23 cellular contexts compared by ENCODE assay signal in genomic region chr11:77806415-77806814, GRCh38. TPM values are rescaled to one million over a fixed set of nuclear protein-coding genes. Genes with fewer than 3 reads are reported as not detected.
A peak's percentile ranks its signal among the peaks of the same experiment; 100 is the strongest.
DNase-seq lines count a peak whose midpoint lies in the region; ATAC-seq and TF ChIP-seq lines count a peak whose summit lies in the region.
"Had no signal": no experiment of that assay in that cellular context is flagged by ENCODE, and none has a peak within 500 bp of the region (broad histone marks: within the 10 kb centered on the region; RNA-seq: fewer than 3 reads in every experiment).

No MANE protein-coding gene starts in this region.

- no peak overlapping the region for H3K27ac ChIP-seq in endodermal cell (ENCODE audit: low read depth, low read length)
- H3K27ac ChIP-seq: BLaER1, GM23248, HL-60, RWPE1 had no signal

- no peaks in the 10 kb centered on the region for H3K27me3 Mint-ChIP-seq in stimulated activated naive CD8-positive, alpha-beta T cell treated with anti-CD3 and anti-CD28 coated beads, Interleukin-15, Interleukin-2, amounts not matched to agents 100 ng/mL and 50 ng/mL, for 24 hours
- H3K27me3 Mint-ChIP-seq in T-cell (no peaks in the 10 kb centered on the region), endodermal cell (ENCODE audit: insufficient read depth) (no peaks in the 10 kb centered on the region), glutamatergic neuron (ENCODE audit: unreplicated experiment) (no peaks in the 10 kb centered on the region)
- H3K27me3 Mint-ChIP-seq: CD8-positive, alpha-beta memory T cell had no signal

- peaks cover 55% of the 10 kb centered on the region for H3K4me1 Mint-ChIP-seq in stimulated activated naive CD8-positive, alpha-beta T cell treated with anti-CD3 and anti-CD28 coated beads, Interleukin-15, Interleukin-2, amounts not matched to agents 100 ng/mL and 50 ng/mL, for 24 hours (ENCODE audit: low read depth)
- H3K4me1 Mint-ChIP-seq in T-cell (peaks cover 62 to 74% (median 69%) of the 10 kb centered on the region in 3 donors), endodermal cell (peaks cover 3% of the 10 kb centered on the region), glutamatergic neuron (ENCODE audit: low read depth, unreplicated experiment) (peaks cover 7% of the 10 kb centered on the region)

- peaks cover 18% of the 10 kb centered on the region for H3K36me3 ChIP-seq in endodermal cell (ENCODE audit: control insufficient read depth, insufficient read depth, low read length)

- H3K4me1 ChIP-seq in endodermal cell (ENCODE audit: control insufficient read depth, insufficient read depth, low read length) = no peaks in the 10 kb centered on the region
- H3K4me1 ChIP-seq: BLaER1 had no signal

- H3K9me3 Mint-ChIP-seq in stimulated activated naive CD8-positive, alpha-beta T cell treated with anti-CD3 and anti-CD28 coated beads, Interleukin-15, Interleukin-2, amounts not matched to agents 100 ng/mL and 50 ng/mL, for 24 hours = no peaks in the 10 kb centered on the region
- H3K9me3 Mint-ChIP-seq in T-cell = no peaks in the 10 kb centered on the region
- H3K9me3 Mint-ChIP-seq in endodermal cell = no peaks in the 10 kb centered on the region
- H3K9me3 Mint-ChIP-seq in glutamatergic neuron (ENCODE audit: unreplicated experiment) = no peaks in the 10 kb centered on the region
- H3K9me3 Mint-ChIP-seq: CD8-positive, alpha-beta memory T cell had no signal

- no peaks in the 10 kb centered on the region for H3K27me3 ChIP-seq in endodermal cell (ENCODE audit: control insufficient read depth, insufficient read depth, low read length, poor library complexity, severe bottlenecking)
- H3K27me3 ChIP-seq: BLaER1 had no signal

- no peak overlapping the region for H3K4me3 ChIP-seq in endodermal cell (ENCODE audit: low read length)
- H3K4me3 ChIP-seq: BLaER1, GM23248, HAP-1 had no signal

- CTCF ChIA-PET in T-cell (lab: Charles Lee) = interaction anchor here (0.7 to 1.0 kb wide), 2 partner anchors 23 to 181 kb away, joined by 3 read pairs; no protein-coding TSS in a partner anchor

- TF ChIP-seq CTCF in endodermal cell (conservative IDR thresholded peaks at IDR 0.05) (no peak), glutamatergic neuron (IDR thresholded peaks at IDR 0.05; ENCODE audit: partially characterized antibody, unreplicated experiment) (no peak)

- DNase-seq in stimulated activated naive CD8-positive, alpha-beta T cell treated with anti-CD3 and anti-CD28 coated beads, Interleukin-15, Interleukin-2, amounts not matched to agents 100 U/mL and 50 U/mL, for 24 hours = no peak
- DNase-seq in T-cell (no peak), endodermal cell (no peak), OCI-M1 (lab: John Stamatoyannopoulos, UW) (no peak), glutamatergic neuron (no peak)
- no peak for DNase-seq in stimulated activated CD4-positive, alpha-beta T cell treated with anti-CD3 and anti-CD28 coated beads, Interleukin-12 subunit alpha, Interleukin-12 subunit beta, amount 100 ng/mL, for 4 hours
- DNase-seq: CD8-positive, alpha-beta memory T cell; DMS53; GDM1; GM23248; KG1; NCI-H1092 treated with DMSO at 0.1 percent for 48 hours; NCI-H1436 treated with DMSO at 0.1 percent for 48 hours; NCI-H1930; NCI-H2227 treated with DMSO at 0.1 percent for 48 hours; NCI-H510A treated with DMSO at 0.1 percent for 48 hours; NCI-H748 treated with DMSO at 0.1 percent for 48 hours; SIG-M5 had no signal

- no peak overlapping the region for H3K4me3 Mint-ChIP-seq in stimulated activated naive CD8-positive, alpha-beta T cell treated with anti-CD3 and anti-CD28 coated beads, Interleukin-15, Interleukin-2, amounts not matched to agents 100 ng/mL and 50 ng/mL, for 24 hours
- H3K4me3 Mint-ChIP-seq in T-cell (no peak overlapping the region), endodermal cell (no peak overlapping the region), glutamatergic neuron (ENCODE audit: unreplicated experiment) (no peak overlapping the region)

- H3K27ac Mint-ChIP-seq in stimulated activated naive CD8-positive, alpha-beta T cell treated with anti-CD3 and anti-CD28 coated beads, Interleukin-15, Interleukin-2, amounts not matched to agents 100 ng/mL and 50 ng/mL, for 24 hours = peak overlapping the region; percentile 70
- peak overlapping the region; percentile 18 to 63 for H3K27ac Mint-ChIP-seq in T-cell
- H3K27ac Mint-ChIP-seq in endodermal cell = peak overlapping the region; percentile 46
- no peak overlapping the region for H3K27ac Mint-ChIP-seq in glutamatergic neuron (ENCODE audit: unreplicated experiment)

- H3K9ac ChIP-seq in endodermal cell (ENCODE audit: extremely low read depth, low read length, poor library complexity, severe bottlenecking) = no peak overlapping the region
- H3K9ac ChIP-seq: BLaER1, GM23248 had no signal

- ATAC-seq in stimulated activated naive CD8-positive, alpha-beta T cell treated with anti-CD3 and anti-CD28 coated beads, Interleukin-15, Interleukin-2, amounts not matched to agents 100 U/mL and 50 U/mL, for 24 hours = no peak
- no peak for ATAC-seq in T-cell (replicated peaks in 1 of 4)

- no peaks in the 10 kb centered on the region for H3K9me3 ChIP-seq in endodermal cell (ENCODE audit: control insufficient read depth, low read length)
- H3K9me3 ChIP-seq: HAP-1 had no signal

- H3K36me3 Mint-ChIP-seq in stimulated activated naive CD8-positive, alpha-beta T cell treated with anti-CD3 and anti-CD28 coated beads, Interleukin-15, Interleukin-2, amounts not matched to agents 100 ng/mL and 50 ng/mL, for 24 hours (ENCODE audit: low read depth) = peaks cover 17% of the 10 kb centered on the region
- H3K36me3 Mint-ChIP-seq in T-cell (peaks cover 29% of the 10 kb centered on the region), endodermal cell (ENCODE audit: low read depth) (peaks cover 20% of the 10 kb centered on the region), glutamatergic neuron (ENCODE audit: unreplicated experiment) (no peaks in the 10 kb centered on the region)

- POLR2A ChIA-PET in T-cell (lab: Charles Lee) = interaction anchor here in 1 of 2 donors (0.7 kb wide), 2 partner anchors 33 to 744 kb away, joined by 4 to 5 read pairs; no protein-coding TSS in a partner anchor

RNA-seq across cellular contexts. Expression of gene RSF1, which starts 14.1 kb away (rescaled TPM):
- total RNA-seq in T-cell (10 to 100 TPM; 81.5 to 96.8 (median 91.2) TPM), endodermal cell (10 to 100 TPM; 69.3 to 71.0 TPM), glutamatergic neuron (ENCODE audit: unreplicated experiment) (97.6 TPM)
- 63.2 TPM for polyA plus RNA-seq in endodermal cell (2013, experiment 1 of 2)
- 57.3 TPM for polyA plus RNA-seq in endodermal cell (2013, experiment 2 of 2)

RNA-seq across cellular contexts. Expression of gene AAMDC, which starts 14.5 kb away (rescaled TPM):
- total RNA-seq in T-cell (10 to 100 TPM in 2 of 5 donors, 1 to 10 TPM in 3; 4.0 to 11.1 (median 7.0) TPM), endodermal cell (10 to 100 TPM; 19.0 to 27.0 TPM), glutamatergic neuron (ENCODE audit: unreplicated experiment) (11.4 TPM)
- polyA plus RNA-seq in endodermal cell (2013, experiment 1 of 2) = 24.3 TPM
- 22.1 TPM for polyA plus RNA-seq in endodermal cell (2013, experiment 2 of 2)
